In the genomic region with DNA sequence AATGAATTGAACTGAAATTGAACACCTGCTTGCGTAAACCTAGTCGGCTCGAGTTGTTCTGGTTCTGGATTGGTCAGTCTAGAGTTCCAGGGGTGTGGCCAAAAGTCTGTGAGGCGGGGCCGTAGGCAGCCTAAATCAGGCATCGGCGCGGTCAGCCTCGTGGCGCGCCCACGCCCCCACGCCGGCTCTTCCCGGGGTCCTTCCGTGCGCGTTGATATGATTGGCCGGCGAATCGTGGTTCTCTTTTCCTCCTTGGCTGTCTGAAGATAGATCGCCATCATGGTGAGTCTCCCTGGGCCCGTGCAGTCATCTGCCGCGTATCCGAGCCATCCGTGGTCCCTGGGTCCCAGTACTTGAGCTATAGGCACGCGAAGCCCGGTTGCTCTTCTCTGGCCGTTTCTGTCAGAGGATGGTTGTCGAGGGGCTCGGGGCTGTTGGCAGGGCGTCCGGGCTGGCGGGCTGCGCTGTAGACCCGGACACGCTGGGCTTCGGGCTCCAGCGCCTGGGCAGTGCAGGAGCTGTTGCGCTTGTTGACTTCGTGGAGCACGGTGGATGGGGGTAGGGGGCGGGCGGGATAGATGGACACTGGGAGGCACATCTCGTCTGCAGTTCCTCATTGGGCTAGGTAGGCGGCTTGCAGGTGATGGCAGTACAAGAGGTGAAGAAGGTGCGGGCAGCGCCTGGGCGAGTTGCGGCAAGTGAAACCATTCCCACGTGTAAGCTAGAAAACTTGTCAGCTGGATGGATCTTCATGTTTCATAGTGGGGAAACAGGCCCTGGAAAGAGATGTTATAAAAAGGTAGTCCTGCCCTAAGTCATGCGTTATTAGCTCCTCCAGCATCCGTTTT, we compare ENCODE assay signal across 1 cellular context.
TF ChIP-seq lines count a peak whose summit lies in the region.

A gene (plus strand): TSS at position 241 of the 848 bp plus-strand sequence. CDS start 39 bp downstream, at position 280.

TF ChIP-seq in HepG2, 621 proteins besides CTCF, POLR2A, EP300 and RAD21 (continued from another document and continues in another):
- TF ChIP-seq, protein P1, sequence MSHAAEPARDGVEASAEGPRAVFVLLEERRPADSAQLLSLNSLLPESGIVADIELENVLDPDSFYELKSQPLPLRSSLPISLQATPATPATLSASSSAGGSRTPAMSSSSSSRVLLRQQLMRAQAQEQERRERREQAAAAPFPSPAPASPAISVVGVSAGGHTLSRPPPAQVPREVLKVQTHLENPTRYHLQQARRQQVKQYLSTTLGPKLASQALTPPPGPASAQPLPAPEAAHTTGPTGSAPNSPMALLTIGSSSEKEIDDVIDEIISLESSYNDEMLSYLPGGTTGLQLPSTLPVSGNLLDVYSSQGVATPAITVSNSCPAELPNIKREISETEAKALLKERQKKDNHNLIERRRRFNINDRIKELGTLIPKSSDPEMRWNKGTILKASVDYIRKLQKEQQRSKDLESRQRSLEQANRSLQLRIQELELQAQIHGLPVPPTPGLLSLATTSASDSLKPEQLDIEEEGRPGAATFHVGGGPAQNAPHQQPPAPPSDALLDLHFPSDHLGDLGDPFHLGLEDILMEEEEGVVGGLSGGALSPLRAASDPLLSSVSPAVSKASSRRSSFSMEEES (CRISPR knock-in tag; IDR thresholded peaks at IDR 0.05): no peak
- TF ChIP-seq, protein P2, sequence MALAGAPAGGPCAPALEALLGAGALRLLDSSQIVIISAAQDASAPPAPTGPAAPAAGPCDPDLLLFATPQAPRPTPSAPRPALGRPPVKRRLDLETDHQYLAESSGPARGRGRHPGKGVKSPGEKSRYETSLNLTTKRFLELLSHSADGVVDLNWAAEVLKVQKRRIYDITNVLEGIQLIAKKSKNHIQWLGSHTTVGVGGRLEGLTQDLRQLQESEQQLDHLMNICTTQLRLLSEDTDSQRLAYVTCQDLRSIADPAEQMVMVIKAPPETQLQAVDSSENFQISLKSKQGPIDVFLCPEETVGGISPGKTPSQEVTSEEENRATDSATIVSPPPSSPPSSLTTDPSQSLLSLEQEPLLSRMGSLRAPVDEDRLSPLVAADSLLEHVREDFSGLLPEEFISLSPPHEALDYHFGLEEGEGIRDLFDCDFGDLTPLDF (CRISPR knock-in tag; IDR thresholded peaks at IDR 0.05): 0 out of 2 replicates have a peak, but pooled peaks have one; percentile 49
- TF ChIP-seq, protein P3, sequence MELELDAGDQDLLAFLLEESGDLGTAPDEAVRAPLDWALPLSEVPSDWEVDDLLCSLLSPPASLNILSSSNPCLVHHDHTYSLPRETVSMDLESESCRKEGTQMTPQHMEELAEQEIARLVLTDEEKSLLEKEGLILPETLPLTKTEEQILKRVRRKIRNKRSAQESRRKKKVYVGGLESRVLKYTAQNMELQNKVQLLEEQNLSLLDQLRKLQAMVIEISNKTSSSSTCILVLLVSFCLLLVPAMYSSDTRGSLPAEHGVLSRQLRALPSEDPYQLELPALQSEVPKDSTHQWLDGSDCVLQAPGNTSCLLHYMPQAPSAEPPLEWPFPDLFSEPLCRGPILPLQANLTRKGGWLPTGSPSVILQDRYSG (CRISPR knock-in tag; IDR thresholded peaks at IDR 0.05): no peak
- TF ChIP-seq ZNF260 (CRISPR knock-in tag; IDR thresholded peaks at IDR 0.05; ENCODE audit: borderline replicate concordance, low read depth) (no peak), PHF20 (CRISPR knock-in tag; IDR thresholded peaks at IDR 0.05) (peak; percentile 85), SMAD1 (CRISPR knock-in tag; IDR thresholded peaks at IDR 0.05; ENCODE audit: borderline replicate concordance, low read depth) (peak; percentile 83; the same call in 1 of the 2 replicates), ZNF607 (CRISPR knock-in tag; IDR thresholded peaks at IDR 0.05; ENCODE audit: borderline replicate concordance) (peak; percentile 94), MTF1 (CRISPR knock-in tag; IDR thresholded peaks at IDR 0.05) (peak; percentile 51; the same call in 1 of the 2 replicates), MEIS2 (CRISPR knock-in tag; IDR thresholded peaks at IDR 0.05) (0 out of 2 replicates have a peak, but pooled peaks have one; percentile 55), MBD4 (IDR thresholded peaks at IDR 0.05; ENCODE audit: borderline replicate concordance, low read length) (no peak), ZSCAN31 (CRISPR knock-in tag; IDR thresholded peaks at IDR 0.05; ENCODE audit: low read depth) (peak; percentile 93), SALL2 (CRISPR knock-in tag; IDR thresholded peaks at IDR 0.05) (peak; percentile 63; the same call in 1 of the 2 replicates), SIN3A (IDR thresholded peaks at IDR 0.05; ENCODE audit: borderline replicate concordance, low read depth, low read length) (peak; percentile 82; the same call in 1 of the 2 replicates), ZNF569 (CRISPR knock-in tag; IDR thresholded peaks at IDR 0.05; ENCODE audit: borderline replicate concordance) (0 out of 2 replicates have a peak, but pooled peaks have one; percentile 59), ZBTB1 (CRISPR knock-in tag; IDR thresholded peaks at IDR 0.05; ENCODE audit: borderline replicate concordance) (no peak), ZNF232 (CRISPR knock-in tag; IDR thresholded peaks at IDR 0.05; ENCODE audit: borderline replicate concordance) (peak; percentile 85; the same call in 1 of the 2 replicates), ZNF562 (CRISPR knock-in tag; IDR thresholded peaks at IDR 0.05; ENCODE audit: borderline replicate concordance) (no peak), GABPA (IDR thresholded peaks at IDR 0.05; ENCODE audit: low read depth, low read length) (no peak), GABPA (CRISPR knock-in tag; IDR thresholded peaks at IDR 0.05; ENCODE audit: low read depth) (peak; percentile 59), ZNF225 (CRISPR knock-in tag; IDR thresholded peaks at IDR 0.05) (peak; percentile 79; the same call in 1 of the 2 replicates), BRD4 (CRISPR knock-in tag; IDR thresholded peaks at IDR 0.05) (peak; percentile 98), ERF (CRISPR knock-in tag; IDR thresholded peaks at IDR 0.05) (peak; percentile 73; the same call in 1 of the 2 replicates), ZNF253 (CRISPR knock-in tag; IDR thresholded peaks at IDR 0.05; ENCODE audit: borderline replicate concordance) (no peak), FLYWCH1 (CRISPR knock-in tag; IDR thresholded peaks at IDR 0.05) (no peak), RARG (CRISPR knock-in tag; IDR thresholded peaks at IDR 0.05; ENCODE audit: low read depth) (no peak), ZNF335 (CRISPR knock-in tag; IDR thresholded peaks at IDR 0.05) (peak; percentile 100), ZMYM4 (CRISPR knock-in tag; IDR thresholded peaks at IDR 0.05) (peak; percentile 87), AGO1 (IDR thresholded peaks at IDR 0.05; ENCODE audit: low read depth, low read length, poor library complexity, severe bottlenecking) (no peak), ETV6 (CRISPR knock-in tag; conservative IDR thresholded peaks at IDR 0.05) (no peak), ATF7 (IDR thresholded peaks at IDR 0.05) (no peak), ATF7 (CRISPR knock-in tag; IDR thresholded peaks at IDR 0.05) (no peak)
- TF ChIP-seq, protein P4, sequence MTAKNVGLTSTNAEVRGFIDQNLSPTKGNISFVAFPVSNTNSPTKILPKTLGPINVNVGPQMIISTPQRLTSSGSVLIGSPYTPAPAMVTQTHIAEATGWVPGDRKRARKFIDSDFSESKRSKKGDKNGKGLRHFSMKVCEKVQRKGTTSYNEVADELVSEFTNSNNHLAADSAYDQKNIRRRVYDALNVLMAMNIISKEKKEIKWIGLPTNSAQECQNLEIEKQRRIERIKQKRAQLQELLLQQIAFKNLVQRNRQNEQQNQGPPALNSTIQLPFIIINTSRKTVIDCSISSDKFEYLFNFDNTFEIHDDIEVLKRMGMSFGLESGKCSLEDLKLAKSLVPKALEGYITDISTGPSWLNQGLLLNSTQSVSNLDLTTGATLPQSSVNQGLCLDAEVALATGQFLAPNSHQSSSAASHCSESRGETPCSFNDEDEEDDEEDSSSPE (CRISPR knock-in tag; IDR thresholded peaks at IDR 0.05): peak; percentile 40
- TF ChIP-seq, protein P5, sequence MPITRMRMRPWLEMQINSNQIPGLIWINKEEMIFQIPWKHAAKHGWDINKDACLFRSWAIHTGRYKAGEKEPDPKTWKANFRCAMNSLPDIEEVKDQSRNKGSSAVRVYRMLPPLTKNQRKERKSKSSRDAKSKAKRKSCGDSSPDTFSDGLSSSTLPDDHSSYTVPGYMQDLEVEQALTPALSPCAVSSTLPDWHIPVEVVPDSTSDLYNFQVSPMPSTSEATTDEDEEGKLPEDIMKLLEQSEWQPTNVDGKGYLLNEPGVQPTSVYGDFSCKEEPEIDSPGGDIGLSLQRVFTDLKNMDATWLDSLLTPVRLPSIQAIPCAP (CRISPR knock-in tag; IDR thresholded peaks at IDR 0.05; ENCODE audit: low read depth): no peak
- TF ChIP-seq, protein P6, sequence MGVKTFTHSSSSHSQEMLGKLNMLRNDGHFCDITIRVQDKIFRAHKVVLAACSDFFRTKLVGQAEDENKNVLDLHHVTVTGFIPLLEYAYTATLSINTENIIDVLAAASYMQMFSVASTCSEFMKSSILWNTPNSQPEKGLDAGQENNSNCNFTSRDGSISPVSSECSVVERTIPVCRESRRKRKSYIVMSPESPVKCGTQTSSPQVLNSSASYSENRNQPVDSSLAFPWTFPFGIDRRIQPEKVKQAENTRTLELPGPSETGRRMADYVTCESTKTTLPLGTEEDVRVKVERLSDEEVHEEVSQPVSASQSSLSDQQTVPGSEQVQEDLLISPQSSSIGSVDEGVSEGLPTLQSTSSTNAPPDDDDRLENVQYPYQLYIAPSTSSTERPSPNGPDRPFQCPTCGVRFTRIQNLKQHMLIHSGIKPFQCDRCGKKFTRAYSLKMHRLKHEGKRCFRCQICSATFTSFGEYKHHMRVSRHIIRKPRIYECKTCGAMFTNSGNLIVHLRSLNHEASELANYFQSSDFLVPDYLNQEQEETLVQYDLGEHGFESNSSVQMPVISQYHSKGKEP (CRISPR knock-in tag; IDR thresholded peaks at IDR 0.05): no peak
- TF ChIP-seq, protein P7, sequence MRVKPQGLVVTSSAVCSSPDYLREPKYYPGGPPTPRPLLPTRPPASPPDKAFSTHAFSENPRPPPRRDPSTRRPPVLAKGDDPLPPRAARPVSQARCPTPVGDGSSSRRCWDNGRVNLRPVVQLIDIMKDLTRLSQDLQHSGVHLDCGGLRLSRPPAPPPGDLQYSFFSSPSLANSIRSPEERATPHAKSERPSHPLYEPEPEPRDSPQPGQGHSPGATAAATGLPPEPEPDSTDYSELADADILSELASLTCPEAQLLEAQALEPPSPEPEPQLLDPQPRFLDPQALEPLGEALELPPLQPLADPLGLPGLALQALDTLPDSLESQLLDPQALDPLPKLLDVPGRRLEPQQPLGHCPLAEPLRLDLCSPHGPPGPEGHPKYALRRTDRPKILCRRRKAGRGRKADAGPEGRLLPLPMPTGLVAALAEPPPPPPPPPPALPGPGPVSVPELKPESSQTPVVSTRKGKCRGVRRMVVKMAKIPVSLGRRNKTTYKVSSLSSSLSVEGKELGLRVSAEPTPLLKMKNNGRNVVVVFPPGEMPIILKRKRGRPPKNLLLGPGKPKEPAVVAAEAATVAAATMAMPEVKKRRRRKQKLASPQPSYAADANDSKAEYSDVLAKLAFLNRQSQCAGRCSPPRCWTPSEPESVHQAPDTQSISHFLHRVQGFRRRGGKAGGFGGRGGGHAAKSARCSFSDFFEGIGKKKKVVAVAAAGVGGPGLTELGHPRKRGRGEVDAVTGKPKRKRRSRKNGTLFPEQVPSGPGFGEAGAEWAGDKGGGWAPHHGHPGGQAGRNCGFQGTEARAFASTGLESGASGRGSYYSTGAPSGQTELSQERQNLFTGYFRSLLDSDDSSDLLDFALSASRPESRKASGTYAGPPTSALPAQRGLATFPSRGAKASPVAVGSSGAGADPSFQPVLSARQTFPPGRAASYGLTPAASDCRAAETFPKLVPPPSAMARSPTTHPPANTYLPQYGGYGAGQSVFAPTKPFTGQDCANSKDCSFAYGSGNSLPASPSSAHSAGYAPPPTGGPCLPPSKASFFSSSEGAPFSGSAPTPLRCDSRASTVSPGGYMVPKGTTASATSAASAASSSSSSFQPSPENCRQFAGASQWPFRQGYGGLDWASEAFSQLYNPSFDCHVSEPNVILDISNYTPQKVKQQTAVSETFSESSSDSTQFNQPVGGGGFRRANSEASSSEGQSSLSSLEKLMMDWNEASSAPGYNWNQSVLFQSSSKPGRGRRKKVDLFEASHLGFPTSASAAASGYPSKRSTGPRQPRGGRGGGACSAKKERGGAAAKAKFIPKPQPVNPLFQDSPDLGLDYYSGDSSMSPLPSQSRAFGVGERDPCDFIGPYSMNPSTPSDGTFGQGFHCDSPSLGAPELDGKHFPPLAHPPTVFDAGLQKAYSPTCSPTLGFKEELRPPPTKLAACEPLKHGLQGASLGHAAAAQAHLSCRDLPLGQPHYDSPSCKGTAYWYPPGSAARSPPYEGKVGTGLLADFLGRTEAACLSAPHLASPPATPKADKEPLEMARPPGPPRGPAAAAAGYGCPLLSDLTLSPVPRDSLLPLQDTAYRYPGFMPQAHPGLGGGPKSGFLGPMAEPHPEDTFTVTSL (CRISPR knock-in tag; IDR thresholded peaks at IDR 0.05; ENCODE audit: borderline replicate concordance): no peak
- TF ChIP-seq, protein P8, sequence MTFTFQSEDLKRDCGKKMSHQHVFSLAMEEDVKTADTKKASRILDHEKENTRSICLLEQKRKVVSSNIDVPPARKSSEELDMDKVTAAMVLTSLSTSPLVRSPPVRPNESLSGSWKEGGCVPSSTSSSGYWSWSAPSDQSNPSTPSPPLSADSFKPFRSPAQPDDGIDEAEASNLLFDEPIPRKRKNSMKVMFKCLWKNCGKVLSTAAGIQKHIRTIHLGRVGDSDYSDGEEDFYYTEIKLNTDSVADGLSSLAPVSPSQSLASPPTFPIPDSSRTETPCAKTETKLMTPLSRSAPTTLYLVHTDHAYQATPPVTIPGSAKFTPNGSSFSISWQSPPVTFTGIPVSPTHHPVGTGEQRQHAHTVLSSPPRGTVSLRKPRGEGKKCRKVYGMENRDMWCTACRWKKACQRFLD (CRISPR knock-in tag; IDR thresholded peaks at IDR 0.05; ENCODE audit: borderline replicate concordance): 0 out of 2 replicates have a peak, but pooled peaks have one; percentile 49
- TF ChIP-seq, protein P9, sequence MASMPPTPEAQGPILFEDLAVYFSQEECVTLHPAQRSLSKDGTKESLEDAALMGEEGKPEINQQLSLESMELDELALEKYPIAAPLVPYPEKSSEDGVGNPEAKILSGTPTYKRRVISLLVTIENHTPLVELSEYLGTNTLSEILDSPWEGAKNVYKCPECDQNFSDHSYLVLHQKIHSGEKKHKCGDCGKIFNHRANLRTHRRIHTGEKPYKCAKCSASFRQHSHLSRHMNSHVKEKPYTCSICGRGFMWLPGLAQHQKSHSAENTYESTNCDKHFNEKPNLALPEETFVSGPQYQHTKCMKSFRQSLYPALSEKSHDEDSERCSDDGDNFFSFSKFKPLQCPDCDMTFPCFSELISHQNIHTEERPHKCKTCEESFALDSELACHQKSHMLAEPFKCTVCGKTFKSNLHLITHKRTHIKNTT (CRISPR knock-in tag; IDR thresholded peaks at IDR 0.05): no peak
- TF ChIP-seq, protein P10, sequence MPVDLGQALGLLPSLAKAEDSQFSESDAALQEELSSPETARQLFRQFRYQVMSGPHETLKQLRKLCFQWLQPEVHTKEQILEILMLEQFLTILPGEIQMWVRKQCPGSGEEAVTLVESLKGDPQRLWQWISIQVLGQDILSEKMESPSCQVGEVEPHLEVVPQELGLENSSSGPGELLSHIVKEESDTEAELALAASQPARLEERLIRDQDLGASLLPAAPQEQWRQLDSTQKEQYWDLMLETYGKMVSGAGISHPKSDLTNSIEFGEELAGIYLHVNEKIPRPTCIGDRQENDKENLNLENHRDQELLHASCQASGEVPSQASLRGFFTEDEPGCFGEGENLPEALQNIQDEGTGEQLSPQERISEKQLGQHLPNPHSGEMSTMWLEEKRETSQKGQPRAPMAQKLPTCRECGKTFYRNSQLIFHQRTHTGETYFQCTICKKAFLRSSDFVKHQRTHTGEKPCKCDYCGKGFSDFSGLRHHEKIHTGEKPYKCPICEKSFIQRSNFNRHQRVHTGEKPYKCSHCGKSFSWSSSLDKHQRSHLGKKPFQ (CRISPR knock-in tag; IDR thresholded peaks at IDR 0.05; ENCODE audit: insufficient replicate concordance): peak; percentile 24
- TF ChIP-seq, protein P11, sequence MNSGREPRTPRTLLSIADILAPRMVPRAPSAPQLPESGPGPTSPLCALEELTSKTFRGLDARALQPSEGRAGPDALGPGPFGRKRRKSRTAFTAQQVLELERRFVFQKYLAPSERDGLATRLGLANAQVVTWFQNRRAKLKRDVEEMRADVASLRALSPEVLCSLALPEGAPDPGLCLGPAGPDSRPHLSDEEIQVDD (CRISPR knock-in tag; IDR thresholded peaks at IDR 0.05; ENCODE audit: borderline replicate concordance): no peak
